Comparison of ENCODE assay signal across 1 cellular context in the genomic region with DNA sequence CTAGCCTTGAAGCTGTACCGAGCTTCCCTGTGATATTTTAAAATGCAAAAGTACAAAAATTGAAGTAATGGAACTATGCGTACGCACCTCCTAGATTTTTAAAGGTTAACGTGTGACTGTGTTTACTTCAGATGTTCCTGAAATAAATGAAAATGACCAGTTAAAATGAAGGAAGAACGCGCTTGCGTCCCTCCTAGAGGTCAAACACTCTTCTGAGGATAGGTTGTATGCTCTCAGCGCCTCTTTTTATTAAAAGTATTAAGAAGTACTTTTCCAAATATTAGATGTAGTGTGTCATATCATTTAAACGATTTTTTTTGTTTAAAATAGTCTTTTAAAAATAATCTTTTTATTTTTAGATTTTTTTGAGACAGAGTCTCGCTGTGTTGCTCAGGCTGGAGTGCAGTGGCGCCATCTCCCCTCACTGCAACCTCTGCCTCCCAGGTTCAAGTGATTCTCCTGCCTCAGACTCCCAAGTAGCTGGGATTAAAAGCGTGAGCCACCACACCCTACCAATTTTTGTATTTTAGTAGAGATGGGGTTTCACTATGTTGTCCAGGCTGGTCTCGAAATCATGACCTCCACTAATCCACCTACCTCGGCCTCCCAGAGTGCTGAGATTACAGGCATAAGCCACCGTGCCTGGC.
TF ChIP-seq lines count a peak whose summit lies in the region.

No MANE protein-coding gene starts in this region.

TF ChIP-seq in endothelial cell of umbilical vein, 7 proteins besides CTCF, POLR2A, EP300 and RAD21:
- TF ChIP-seq FOS (IDR thresholded peaks at IDR 0.05; ENCODE audit: borderline replicate concordance, insufficient read depth, low read length) (no peak), EZH2 (IDR thresholded peaks at IDR 0.05; ENCODE audit: borderline replicate concordance, low read depth, low read length, severe bottlenecking) (no peak), GATA2 (IDR thresholded peaks at IDR 0.05; ENCODE audit: insufficient read depth, insufficient read length, low read depth, low read length) (no peak), POLR2AphosphoS5 (IDR thresholded peaks at IDR 0.05; ENCODE audit: insufficient read depth, low read depth, low read length) (no peak), JUN (IDR thresholded peaks at IDR 0.05; ENCODE audit: borderline replicate concordance, insufficient read depth, insufficient read length, low read depth) (no peak), MYC (IDR thresholded peaks at IDR 0.05; ENCODE audit: low read depth, low read length) (no peak)
- TF ChIP-seq, protein P1, sequence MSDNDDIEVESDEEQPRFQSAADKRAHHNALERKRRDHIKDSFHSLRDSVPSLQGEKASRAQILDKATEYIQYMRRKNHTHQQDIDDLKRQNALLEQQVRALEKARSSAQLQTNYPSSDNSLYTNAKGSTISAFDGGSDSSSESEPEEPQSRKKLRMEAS (IDR thresholded peaks at IDR 0.05; ENCODE audit: insufficient read depth, insufficient read length), result no peak
